Comparison of ENCODE assay signal across 1 cellular context in the genomic region with DNA sequence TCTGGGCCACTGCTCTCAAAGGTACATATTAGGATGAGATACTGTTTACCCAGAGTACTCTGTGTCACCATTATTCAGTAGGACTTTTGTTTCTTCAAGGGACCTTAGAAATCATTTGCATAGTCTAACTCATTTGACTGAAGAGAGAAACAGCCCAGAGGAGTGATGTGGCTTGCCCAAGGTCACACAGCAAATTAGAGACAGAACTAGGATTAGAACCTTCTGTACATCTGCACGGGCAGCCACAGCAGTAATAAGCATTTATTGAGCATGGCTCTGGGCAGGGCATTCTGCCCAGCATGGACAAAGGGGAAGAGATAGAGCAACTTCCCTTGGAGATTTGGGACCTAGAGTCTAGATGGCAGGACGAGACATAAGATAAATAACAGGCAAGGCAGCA.
TF ChIP-seq lines count a peak whose summit lies in the region.

No MANE protein-coding gene starts in this region.

TF ChIP-seq in HEK293, 187 proteins besides CTCF, POLR2A, EP300 and RAD21 (continued from another document):
- TF ChIP-seq, protein P1, sequence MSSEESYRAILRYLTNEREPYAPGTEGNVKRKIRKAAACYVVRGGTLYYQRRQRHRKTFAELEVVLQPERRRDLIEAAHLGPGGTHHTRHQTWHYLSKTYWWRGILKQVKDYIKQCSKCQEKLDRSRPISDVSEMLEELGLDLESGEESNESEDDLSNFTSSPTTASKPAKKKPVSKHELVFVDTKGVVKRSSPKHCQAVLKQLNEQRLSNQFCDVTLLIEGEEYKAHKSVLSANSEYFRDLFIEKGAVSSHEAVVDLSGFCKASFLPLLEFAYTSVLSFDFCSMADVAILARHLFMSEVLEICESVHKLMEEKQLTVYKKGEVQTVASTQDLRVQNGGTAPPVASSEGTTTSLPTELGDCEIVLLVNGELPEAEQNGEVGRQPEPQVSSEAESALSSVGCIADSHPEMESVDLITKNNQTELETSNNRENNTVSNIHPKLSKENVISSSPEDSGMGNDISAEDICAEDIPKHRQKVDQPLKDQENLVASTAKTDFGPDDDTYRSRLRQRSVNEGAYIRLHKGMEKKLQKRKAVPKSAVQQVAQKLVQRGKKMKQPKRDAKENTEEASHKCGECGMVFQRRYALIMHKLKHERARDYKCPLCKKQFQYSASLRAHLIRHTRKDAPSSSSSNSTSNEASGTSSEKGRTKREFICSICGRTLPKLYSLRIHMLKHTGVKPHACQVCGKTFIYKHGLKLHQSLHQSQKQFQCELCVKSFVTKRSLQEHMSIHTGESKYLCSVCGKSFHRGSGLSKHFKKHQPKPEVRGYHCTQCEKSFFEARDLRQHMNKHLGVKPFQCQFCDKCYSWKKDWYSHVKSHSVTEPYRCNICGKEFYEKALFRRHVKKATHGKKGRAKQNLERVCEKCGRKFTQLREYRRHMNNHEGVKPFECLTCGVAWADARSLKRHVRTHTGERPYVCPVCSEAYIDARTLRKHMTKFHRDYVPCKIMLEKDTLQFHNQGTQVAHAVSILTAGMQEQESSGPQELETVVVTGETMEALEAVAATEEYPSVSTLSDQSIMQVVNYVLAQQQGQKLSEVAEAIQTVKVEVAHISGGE (tag by site-specific recombination; conservative IDR thresholded peaks at IDR 0.05; ENCODE audit: low read depth), result no peak
TF ChIP-seq in HEK293: peak in this region for 1.
